1 cellular context compared by ENCODE assay signal in genomic region chr3:53040361-53040820, GRCh38.
TF ChIP-seq lines count a peak whose summit lies in the region.

No MANE protein-coding gene starts in this region.

TF ChIP-seq in HepG2, 621 proteins besides CTCF, POLR2A, EP300 and RAD21:
- TF ChIP-seq ZNF672 (CRISPR knock-in tag; IDR thresholded peaks at IDR 0.05) = no peak
- TF ChIP-seq FOXA3 (CRISPR knock-in tag; IDR thresholded peaks at IDR 0.05) = 0 out of 2 replicates have a peak, but pooled peaks have one; percentile 23
- no peak for TF ChIP-seq FOXP1 (IDR thresholded peaks at IDR 0.05)
- peak; percentile 14; the same call in 1 of the 2 replicates for TF ChIP-seq FOXP1 (CRISPR knock-in tag; IDR thresholded peaks at IDR 0.05)
- no peak for TF ChIP-seq ZBED4 (CRISPR knock-in tag; IDR thresholded peaks at IDR 0.05; ENCODE audit: borderline replicate concordance)
- TF ChIP-seq, protein P1, sequence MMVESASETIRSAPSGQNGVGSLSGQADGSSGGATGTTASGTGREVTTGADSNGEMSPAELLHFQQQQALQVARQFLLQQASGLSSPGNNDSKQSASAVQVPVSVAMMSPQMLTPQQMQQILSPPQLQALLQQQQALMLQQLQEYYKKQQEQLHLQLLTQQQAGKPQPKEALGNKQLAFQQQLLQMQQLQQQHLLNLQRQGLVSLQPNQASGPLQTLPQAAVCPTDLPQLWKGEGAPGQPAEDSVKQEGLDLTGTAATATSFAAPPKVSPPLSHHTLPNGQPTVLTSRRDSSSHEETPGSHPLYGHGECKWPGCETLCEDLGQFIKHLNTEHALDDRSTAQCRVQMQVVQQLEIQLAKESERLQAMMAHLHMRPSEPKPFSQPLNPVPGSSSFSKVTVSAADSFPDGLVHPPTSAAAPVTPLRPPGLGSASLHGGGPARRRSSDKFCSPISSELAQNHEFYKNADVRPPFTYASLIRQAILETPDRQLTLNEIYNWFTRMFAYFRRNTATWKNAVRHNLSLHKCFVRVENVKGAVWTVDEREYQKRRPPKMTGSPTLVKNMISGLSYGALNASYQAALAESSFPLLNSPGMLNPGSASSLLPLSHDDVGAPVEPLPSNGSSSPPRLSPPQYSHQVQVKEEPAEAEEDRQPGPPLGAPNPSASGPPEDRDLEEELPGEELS (CRISPR knock-in tag; IDR thresholded peaks at IDR 0.05) = peak; percentile 22; the same call in 1 of the 2 replicates
- TF ChIP-seq BCL6 (CRISPR knock-in tag; IDR thresholded peaks at IDR 0.05) = 0 out of 2 replicates have a peak, but pooled peaks have one; percentile 10
- TF ChIP-seq, protein P2, sequence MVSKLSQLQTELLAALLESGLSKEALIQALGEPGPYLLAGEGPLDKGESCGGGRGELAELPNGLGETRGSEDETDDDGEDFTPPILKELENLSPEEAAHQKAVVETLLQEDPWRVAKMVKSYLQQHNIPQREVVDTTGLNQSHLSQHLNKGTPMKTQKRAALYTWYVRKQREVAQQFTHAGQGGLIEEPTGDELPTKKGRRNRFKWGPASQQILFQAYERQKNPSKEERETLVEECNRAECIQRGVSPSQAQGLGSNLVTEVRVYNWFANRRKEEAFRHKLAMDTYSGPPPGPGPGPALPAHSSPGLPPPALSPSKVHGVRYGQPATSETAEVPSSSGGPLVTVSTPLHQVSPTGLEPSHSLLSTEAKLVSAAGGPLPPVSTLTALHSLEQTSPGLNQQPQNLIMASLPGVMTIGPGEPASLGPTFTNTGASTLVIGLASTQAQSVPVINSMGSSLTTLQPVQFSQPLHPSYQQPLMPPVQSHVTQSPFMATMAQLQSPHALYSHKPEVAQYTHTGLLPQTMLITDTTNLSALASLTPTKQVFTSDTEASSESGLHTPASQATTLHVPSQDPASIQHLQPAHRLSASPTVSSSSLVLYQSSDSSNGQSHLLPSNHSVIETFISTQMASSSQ (IDR thresholded peaks at IDR 0.05; ENCODE audit: low read depth) = peak; percentile 87
- TF ChIP-seq, protein P2 (CRISPR knock-in tag; IDR thresholded peaks at IDR 0.05; ENCODE audit: borderline replicate concordance) = peak; percentile 83; the same call in 1 of the 2 replicates
- TF ChIP-seq ZSCAN22 (CRISPR knock-in tag; IDR thresholded peaks at IDR 0.05) = no peak
- TF ChIP-seq NCOR1 (IDR thresholded peaks at IDR 0.05; ENCODE audit: borderline replicate concordance, low read length) = peak; percentile 37; the same call in 1 of the 2 replicates
- TF ChIP-seq ZNF441 (CRISPR knock-in tag; IDR thresholded peaks at IDR 0.05; ENCODE audit: borderline replicate concordance) = no peak
- peak; percentile 26; the same call in 1 of the 2 replicates for TF ChIP-seq MAFF (IDR thresholded peaks at IDR 0.05; ENCODE audit: low read depth, low read length)
- TF ChIP-seq PATZ1 (CRISPR knock-in tag; IDR thresholded peaks at IDR 0.05) = no peak
- TF ChIP-seq, protein P3, sequence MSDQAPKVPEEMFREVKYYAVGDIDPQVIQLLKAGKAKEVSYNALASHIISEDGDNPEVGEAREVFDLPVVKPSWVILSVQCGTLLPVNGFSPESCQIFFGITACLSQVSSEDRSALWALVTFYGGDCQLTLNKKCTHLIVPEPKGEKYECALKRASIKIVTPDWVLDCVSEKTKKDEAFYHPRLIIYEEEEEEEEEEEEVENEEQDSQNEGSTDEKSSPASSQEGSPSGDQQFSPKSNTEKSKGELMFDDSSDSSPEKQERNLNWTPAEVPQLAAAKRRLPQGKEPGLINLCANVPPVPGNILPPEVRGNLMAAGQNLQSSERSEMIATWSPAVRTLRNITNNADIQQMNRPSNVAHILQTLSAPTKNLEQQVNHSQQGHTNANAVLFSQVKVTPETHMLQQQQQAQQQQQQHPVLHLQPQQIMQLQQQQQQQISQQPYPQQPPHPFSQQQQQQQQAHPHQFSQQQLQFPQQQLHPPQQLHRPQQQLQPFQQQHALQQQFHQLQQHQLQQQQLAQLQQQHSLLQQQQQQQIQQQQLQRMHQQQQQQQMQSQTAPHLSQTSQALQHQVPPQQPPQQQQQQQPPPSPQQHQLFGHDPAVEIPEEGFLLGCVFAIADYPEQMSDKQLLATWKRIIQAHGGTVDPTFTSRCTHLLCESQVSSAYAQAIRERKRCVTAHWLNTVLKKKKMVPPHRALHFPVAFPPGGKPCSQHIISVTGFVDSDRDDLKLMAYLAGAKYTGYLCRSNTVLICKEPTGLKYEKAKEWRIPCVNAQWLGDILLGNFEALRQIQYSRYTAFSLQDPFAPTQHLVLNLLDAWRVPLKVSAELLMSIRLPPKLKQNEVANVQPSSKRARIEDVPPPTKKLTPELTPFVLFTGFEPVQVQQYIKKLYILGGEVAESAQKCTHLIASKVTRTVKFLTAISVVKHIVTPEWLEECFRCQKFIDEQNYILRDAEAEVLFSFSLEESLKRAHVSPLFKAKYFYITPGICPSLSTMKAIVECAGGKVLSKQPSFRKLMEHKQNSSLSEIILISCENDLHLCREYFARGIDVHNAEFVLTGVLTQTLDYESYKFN (CRISPR knock-in tag; conservative IDR thresholded peaks at IDR 0.05) = 0 out of 2 replicates have a peak, but pooled peaks have one; percentile 20
- TF ChIP-seq, protein P4, sequence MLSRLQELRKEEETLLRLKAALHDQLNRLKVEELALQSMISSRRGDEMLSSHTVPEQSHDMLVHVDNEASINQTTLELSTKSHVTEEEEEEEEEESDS (CRISPR knock-in tag; IDR thresholded peaks at IDR 0.05; ENCODE audit: borderline replicate concordance) = no peak
- TF ChIP-seq, protein P5, sequence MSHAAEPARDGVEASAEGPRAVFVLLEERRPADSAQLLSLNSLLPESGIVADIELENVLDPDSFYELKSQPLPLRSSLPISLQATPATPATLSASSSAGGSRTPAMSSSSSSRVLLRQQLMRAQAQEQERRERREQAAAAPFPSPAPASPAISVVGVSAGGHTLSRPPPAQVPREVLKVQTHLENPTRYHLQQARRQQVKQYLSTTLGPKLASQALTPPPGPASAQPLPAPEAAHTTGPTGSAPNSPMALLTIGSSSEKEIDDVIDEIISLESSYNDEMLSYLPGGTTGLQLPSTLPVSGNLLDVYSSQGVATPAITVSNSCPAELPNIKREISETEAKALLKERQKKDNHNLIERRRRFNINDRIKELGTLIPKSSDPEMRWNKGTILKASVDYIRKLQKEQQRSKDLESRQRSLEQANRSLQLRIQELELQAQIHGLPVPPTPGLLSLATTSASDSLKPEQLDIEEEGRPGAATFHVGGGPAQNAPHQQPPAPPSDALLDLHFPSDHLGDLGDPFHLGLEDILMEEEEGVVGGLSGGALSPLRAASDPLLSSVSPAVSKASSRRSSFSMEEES (CRISPR knock-in tag; IDR thresholded peaks at IDR 0.05) = no peak
- TF ChIP-seq SAP130 (CRISPR knock-in tag; IDR thresholded peaks at IDR 0.05; ENCODE audit: low read depth) = 0 out of 2 replicates have a peak, but pooled peaks have one; percentile 41
- 0 out of 2 replicates have a peak, but pooled peaks have one; percentile 28 for TF ChIP-seq KAT8 (CRISPR knock-in tag; IDR thresholded peaks at IDR 0.05)
- TF ChIP-seq, protein P6, sequence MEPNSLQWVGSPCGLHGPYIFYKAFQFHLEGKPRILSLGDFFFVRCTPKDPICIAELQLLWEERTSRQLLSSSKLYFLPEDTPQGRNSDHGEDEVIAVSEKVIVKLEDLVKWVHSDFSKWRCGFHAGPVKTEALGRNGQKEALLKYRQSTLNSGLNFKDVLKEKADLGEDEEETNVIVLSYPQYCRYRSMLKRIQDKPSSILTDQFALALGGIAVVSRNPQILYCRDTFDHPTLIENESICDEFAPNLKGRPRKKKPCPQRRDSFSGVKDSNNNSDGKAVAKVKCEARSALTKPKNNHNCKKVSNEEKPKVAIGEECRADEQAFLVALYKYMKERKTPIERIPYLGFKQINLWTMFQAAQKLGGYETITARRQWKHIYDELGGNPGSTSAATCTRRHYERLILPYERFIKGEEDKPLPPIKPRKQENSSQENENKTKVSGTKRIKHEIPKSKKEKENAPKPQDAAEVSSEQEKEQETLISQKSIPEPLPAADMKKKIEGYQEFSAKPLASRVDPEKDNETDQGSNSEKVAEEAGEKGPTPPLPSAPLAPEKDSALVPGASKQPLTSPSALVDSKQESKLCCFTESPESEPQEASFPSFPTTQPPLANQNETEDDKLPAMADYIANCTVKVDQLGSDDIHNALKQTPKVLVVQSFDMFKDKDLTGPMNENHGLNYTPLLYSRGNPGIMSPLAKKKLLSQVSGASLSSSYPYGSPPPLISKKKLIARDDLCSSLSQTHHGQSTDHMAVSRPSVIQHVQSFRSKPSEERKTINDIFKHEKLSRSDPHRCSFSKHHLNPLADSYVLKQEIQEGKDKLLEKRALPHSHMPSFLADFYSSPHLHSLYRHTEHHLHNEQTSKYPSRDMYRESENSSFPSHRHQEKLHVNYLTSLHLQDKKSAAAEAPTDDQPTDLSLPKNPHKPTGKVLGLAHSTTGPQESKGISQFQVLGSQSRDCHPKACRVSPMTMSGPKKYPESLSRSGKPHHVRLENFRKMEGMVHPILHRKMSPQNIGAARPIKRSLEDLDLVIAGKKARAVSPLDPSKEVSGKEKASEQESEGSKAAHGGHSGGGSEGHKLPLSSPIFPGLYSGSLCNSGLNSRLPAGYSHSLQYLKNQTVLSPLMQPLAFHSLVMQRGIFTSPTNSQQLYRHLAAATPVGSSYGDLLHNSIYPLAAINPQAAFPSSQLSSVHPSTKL (CRISPR knock-in tag; IDR thresholded peaks at IDR 0.05) = peak; percentile 29; the same call in 1 of the 2 replicates
- TF ChIP-seq SNAPC2 (CRISPR knock-in tag; IDR thresholded peaks at IDR 0.05) = no peak
- TF ChIP-seq ARID3A (IDR thresholded peaks at IDR 0.05; ENCODE audit: low read depth, low read length) = peak; percentile 60; the same call in 1 of the 2 replicates
- TF ChIP-seq ZBTB3 (CRISPR knock-in tag; IDR thresholded peaks at IDR 0.05; ENCODE audit: borderline replicate concordance, low read depth) = no peak
- peak; percentile 90 for TF ChIP-seq ZNF362 (CRISPR knock-in tag; IDR thresholded peaks at IDR 0.05; ENCODE audit: borderline replicate concordance)
- no peak for TF ChIP-seq NFE2L1 (CRISPR knock-in tag; IDR thresholded peaks at IDR 0.05; ENCODE audit: borderline replicate concordance)
